ENCODE assay signal across 1 cellular context in the genomic region with DNA sequence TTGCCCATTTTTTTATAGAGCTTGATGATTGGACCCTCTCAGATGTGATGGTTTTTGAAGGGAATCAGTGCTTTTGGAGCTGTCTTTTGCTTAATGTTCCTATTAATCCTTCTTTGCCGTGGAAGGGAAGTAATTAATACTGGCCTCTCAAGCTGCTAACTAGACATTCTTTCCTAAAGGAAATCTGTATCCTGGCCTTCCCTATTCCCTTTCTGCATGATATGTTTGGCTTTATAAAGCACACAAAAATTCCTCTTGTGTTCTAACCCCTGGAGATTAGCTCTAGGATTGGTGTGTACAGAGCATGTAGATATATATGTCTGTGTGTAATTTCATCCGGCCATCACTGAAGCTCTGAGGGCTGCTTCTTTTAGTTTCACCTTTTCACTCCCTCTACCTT.
TF ChIP-seq lines count a peak whose summit lies in the region.

No MANE protein-coding gene starts in this region.

TF ChIP-seq in GM12878, 131 proteins besides CTCF, POLR2A, EP300 and RAD21:
- TF ChIP-seq, protein P1, sequence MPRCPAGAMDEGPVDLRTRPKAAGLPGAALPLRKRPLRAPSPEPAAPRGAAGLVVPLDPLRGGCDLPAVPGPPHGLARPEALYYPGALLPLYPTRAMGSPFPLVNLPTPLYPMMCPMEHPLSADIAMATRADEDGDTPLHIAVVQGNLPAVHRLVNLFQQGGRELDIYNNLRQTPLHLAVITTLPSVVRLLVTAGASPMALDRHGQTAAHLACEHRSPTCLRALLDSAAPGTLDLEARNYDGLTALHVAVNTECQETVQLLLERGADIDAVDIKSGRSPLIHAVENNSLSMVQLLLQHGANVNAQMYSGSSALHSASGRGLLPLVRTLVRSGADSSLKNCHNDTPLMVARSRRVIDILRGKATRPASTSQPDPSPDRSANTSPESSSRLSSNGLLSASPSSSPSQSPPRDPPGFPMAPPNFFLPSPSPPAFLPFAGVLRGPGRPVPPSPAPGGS (IDR thresholded peaks at IDR 0.05; ENCODE audit: borderline replicate concordance, insufficient read depth, low read depth, low read length, poor library complexity, severe bottlenecking) = no peak
- no peak for TF ChIP-seq SREBF1 (IDR thresholded peaks at IDR 0.05; ENCODE audit: low read length)
- no peak for TF ChIP-seq LARP7 (IDR thresholded peaks at IDR 0.05)
- no peak for TF ChIP-seq NFXL1 (IDR thresholded peaks at IDR 0.05; ENCODE audit: borderline replicate concordance)
- no peak for TF ChIP-seq SP1 (IDR thresholded peaks at IDR 0.05; ENCODE audit: low read depth, low read length)
- TF ChIP-seq CBFB (IDR thresholded peaks at IDR 0.05; ENCODE audit: low read depth) = no peak
- TF ChIP-seq RELA (IDR thresholded peaks at IDR 0.05; ENCODE audit: borderline replicate concordance, partially characterized antibody) = no peak
